ENCODE assay signal across 21 cellular contexts in the genomic region with DNA sequence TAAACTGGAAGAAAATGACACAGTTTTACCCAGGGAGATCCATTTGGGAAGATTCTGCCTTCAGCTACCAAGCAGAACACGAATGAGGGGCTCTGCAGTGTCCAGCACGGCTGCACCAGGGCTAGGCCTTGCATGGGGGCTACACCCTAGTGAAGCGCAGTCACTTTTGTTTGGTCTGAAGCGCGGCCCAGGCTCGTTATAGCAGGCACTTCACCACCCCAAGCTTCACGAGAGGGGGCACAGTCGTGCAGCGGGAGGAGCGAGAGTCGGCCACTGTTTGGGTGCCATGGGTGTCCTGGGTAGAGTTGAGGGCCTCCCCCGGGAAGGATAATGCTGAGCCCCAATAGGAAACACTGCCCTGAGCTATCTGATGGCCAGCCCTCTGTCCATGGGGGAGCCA. TPM values are rescaled to one million over a fixed set of nuclear protein-coding genes. Genes with fewer than 3 reads are reported as not detected.
A peak's percentile ranks its signal among the peaks of the same experiment; 100 is the strongest.
DNase-seq lines count a peak whose midpoint lies in the region; ATAC-seq and TF ChIP-seq lines count a peak whose summit lies in the region.
"Had no signal": no experiment of that assay in that cellular context is flagged by ENCODE, and none has a peak within 500 bp of the region (broad histone marks: within the 10 kb centered on the region; RNA-seq: fewer than 3 reads in every experiment).

No MANE protein-coding gene starts in this region.

- ATAC-seq in effector memory CD8-positive, alpha-beta T cell (replicated peaks) = no peak
- ATAC-seq in activated CD8-positive, alpha-beta T cell treated with anti-CD3 and anti-CD28 coated beads, Interleukin-2, amount 10 ng/mL, durations not matched to agents 7 days and 5 days = no peak
- ATAC-seq: A549 had no signal

- peaks cover 31% of the 10 kb centered on the region for H3K4me1 Mint-ChIP-seq in activated CD4-positive, alpha-beta memory T cell treated with anti-CD3 and anti-CD28 coated beads for 36 hours (ENCODE audit: low read depth)
- peaks cover 35% of the 10 kb centered on the region for H3K4me1 Mint-ChIP-seq in activated CD4-positive, alpha-beta memory T cell treated with anti-CD3 and anti-CD28 coated beads, Interleukin-2, amount 10 ng/mL, durations not matched to agents 7 days and 5 days
- H3K4me1 Mint-ChIP-seq in effector memory CD8-positive, alpha-beta T cell (ENCODE audit: low read depth in 2 of 2) = peaks cover 34 to 51% of the 10 kb centered on the region in 2 donors
- H3K4me1 Mint-ChIP-seq in progenitor cell of endocrine pancreas (ENCODE audit: low read depth) = peaks cover 36% of the 10 kb centered on the region
- peaks cover 30% of the 10 kb centered on the region for H3K4me1 Mint-ChIP-seq in activated CD8-positive, alpha-beta T cell treated with anti-CD3 and anti-CD28 coated beads, Interleukin-2, amount 10 ng/mL, durations not matched to agents 7 days and 5 days (ENCODE audit: low read depth)

- peak overlapping the region; percentile 3 for H3K27ac Mint-ChIP-seq in activated CD4-positive, alpha-beta memory T cell treated with anti-CD3 and anti-CD28 coated beads for 36 hours
- H3K27ac Mint-ChIP-seq in activated CD4-positive, alpha-beta memory T cell treated with anti-CD3 and anti-CD28 coated beads, Interleukin-2, amount 10 ng/mL, durations not matched to agents 7 days and 5 days = no peak overlapping the region
- peak overlapping the region; percentile 97 to 98 for H3K27ac Mint-ChIP-seq in effector memory CD8-positive, alpha-beta T cell
- H3K27ac Mint-ChIP-seq in progenitor cell of endocrine pancreas = peak overlapping the region; percentile 91
- no peak overlapping the region for H3K27ac Mint-ChIP-seq in activated CD8-positive, alpha-beta T cell treated with anti-CD3 and anti-CD28 coated beads, Interleukin-2, amount 10 ng/mL, durations not matched to agents 7 days and 5 days
- H3K27ac Mint-ChIP-seq: nephron had no signal

- no peaks in the 10 kb centered on the region for H3K27me3 Mint-ChIP-seq in activated CD4-positive, alpha-beta memory T cell treated with anti-CD3 and anti-CD28 coated beads for 36 hours
- no peaks in the 10 kb centered on the region for H3K27me3 Mint-ChIP-seq in activated CD4-positive, alpha-beta memory T cell treated with anti-CD3 and anti-CD28 coated beads, Interleukin-2, amount 10 ng/mL, durations not matched to agents 7 days and 5 days
- no peaks in the 10 kb centered on the region for H3K27me3 Mint-ChIP-seq in effector memory CD8-positive, alpha-beta T cell
- no peaks in the 10 kb centered on the region for H3K27me3 Mint-ChIP-seq in progenitor cell of endocrine pancreas
- no peaks in the 10 kb centered on the region for H3K27me3 Mint-ChIP-seq in activated CD8-positive, alpha-beta T cell treated with anti-CD3 and anti-CD28 coated beads, Interleukin-2, amount 10 ng/mL, durations not matched to agents 7 days and 5 days (ENCODE audit: low read depth)

- no peaks in the 10 kb centered on the region for H3K36me3 ChIP-seq in breast epithelium

- H3K9me3 Mint-ChIP-seq in activated CD4-positive, alpha-beta memory T cell treated with anti-CD3 and anti-CD28 coated beads for 36 hours = no peaks in the 10 kb centered on the region
- H3K9me3 Mint-ChIP-seq in activated CD4-positive, alpha-beta memory T cell treated with anti-CD3 and anti-CD28 coated beads, Interleukin-2, amount 10 ng/mL, durations not matched to agents 7 days and 5 days = no peaks in the 10 kb centered on the region
- H3K9me3 Mint-ChIP-seq in effector memory CD8-positive, alpha-beta T cell = no peaks in the 10 kb centered on the region
- no peaks in the 10 kb centered on the region for H3K9me3 Mint-ChIP-seq in progenitor cell of endocrine pancreas (ENCODE audit: low read depth)
- H3K9me3 Mint-ChIP-seq in activated CD8-positive, alpha-beta T cell treated with anti-CD3 and anti-CD28 coated beads, Interleukin-2, amount 10 ng/mL, durations not matched to agents 7 days and 5 days (ENCODE audit: insufficient read depth) = no peaks in the 10 kb centered on the region
- H3K9me3 Mint-ChIP-seq: nephron; T-helper 1 cell treated with Interleukin-12 subunit alpha and Interleukin-12 subunit beta and Interleukin-4 antibody, amounts not matched to agents 30 μg/mL and 1 μg/mL, for 36 hours had no signal

- no peak overlapping the region for H3K4me3 ChIP-seq in breast epithelium
- H3K4me3 ChIP-seq: A549, heart right ventricle, lung had no signal

- TF ChIP-seq CTCF in GM10266 (IDR thresholded peaks at IDR 0.05; ENCODE audit: control insufficient read depth, insufficient read depth, low read depth, missing control alignments) = no peak
- no peak for TF ChIP-seq CTCF in progenitor cell of endocrine pancreas (IDR thresholded peaks at IDR 0.05; ENCODE audit: unreplicated experiment)
- no peak for TF ChIP-seq CTCF in breast epithelium (IDR thresholded peaks at IDR 0.05)

- no peaks in the 10 kb centered on the region for H3K27me3 ChIP-seq in breast epithelium
- H3K27me3 ChIP-seq: heart right ventricle had no signal

- POLR2A ChIA-PET in activated CD4-positive, alpha-beta memory T cell treated with anti-CD3 and anti-CD28 coated beads for 36 hours (lab: Charles Lee) = interaction anchor here (0.7 kb wide), 1 partner anchor 164 kb away, joined by 3 read pairs; no protein-coding TSS in a partner anchor
- POLR2A ChIA-PET in activated CD4-positive, alpha-beta memory T cell treated with anti-CD3 and anti-CD28 coated beads, Interleukin-2, amount 10 ng/mL, durations not matched to agents 7 days and 5 days (lab: Charles Lee) = no interaction called here
- POLR2A ChIA-PET in activated CD8-positive, alpha-beta T cell treated with anti-CD3 and anti-CD28 coated beads, Interleukin-2, amount 10 ng/mL, durations not matched to agents 7 days and 5 days (lab: Charles Lee) = interaction anchor here (1.6 kb wide), 1 partner anchor 20 kb away, joined by 5 read pairs; no protein-coding TSS in a partner anchor

- no peaks in the 10 kb centered on the region for H3K4me1 ChIP-seq in breast epithelium
- H3K4me1 ChIP-seq: A549 had no signal

- CTCF ChIA-PET in activated CD4-positive, alpha-beta memory T cell treated with anti-CD3 and anti-CD28 coated beads for 36 hours (lab: Charles Lee) = interaction anchor here (1.1 kb wide), 1 partner anchor 16 kb away, joined by 3 read pairs; no protein-coding TSS in a partner anchor
- CTCF ChIA-PET in activated CD4-positive, alpha-beta memory T cell treated with anti-CD3 and anti-CD28 coated beads, Interleukin-2, amount 10 ng/mL, durations not matched to agents 7 days and 5 days (lab: Charles Lee) = no interaction called here
- CTCF ChIA-PET in activated CD8-positive, alpha-beta T cell treated with anti-CD3 and anti-CD28 coated beads, Interleukin-2, amount 10 ng/mL, durations not matched to agents 7 days and 5 days (lab: Charles Lee) = no interaction called here

- no peak for TF ChIP-seq POLR2A in breast epithelium (IDR thresholded peaks at IDR 0.05)

- intact Hi-C loops in activated CD4-positive, alpha-beta memory T cell treated with anti-CD3 and anti-CD28 coated beads for 36 hours (cut with micrococcal nuclease) = no loop called here
- intact Hi-C loops in breast epithelium (cut with DNase I; ENCODE audit: low total_unique reads) = no loop called here

- no peak overlapping the region for H3K4me3 Mint-ChIP-seq in activated CD4-positive, alpha-beta memory T cell treated with anti-CD3 and anti-CD28 coated beads for 36 hours
- H3K4me3 Mint-ChIP-seq in activated CD4-positive, alpha-beta memory T cell treated with anti-CD3 and anti-CD28 coated beads, Interleukin-2, amount 10 ng/mL, durations not matched to agents 7 days and 5 days = no peak overlapping the region
- no peak overlapping the region for H3K4me3 Mint-ChIP-seq in effector memory CD8-positive, alpha-beta T cell
- no peak overlapping the region for H3K4me3 Mint-ChIP-seq in progenitor cell of endocrine pancreas (ENCODE audit: low read depth)
- H3K4me3 Mint-ChIP-seq in activated CD8-positive, alpha-beta T cell treated with anti-CD3 and anti-CD28 coated beads, Interleukin-2, amount 10 ng/mL, durations not matched to agents 7 days and 5 days = no peak overlapping the region
- H3K4me3 Mint-ChIP-seq: nephron; T-helper 1 cell treated with Interleukin-12 subunit alpha and Interleukin-12 subunit beta and Interleukin-4 antibody, amounts not matched to agents 30 μg/mL and 1 μg/mL, for 36 hours had no signal

- no peak overlapping the region for H3K27ac ChIP-seq in breast epithelium
- H3K27ac ChIP-seq: A549, heart right ventricle, KMS-11 had no signal

- H3K36me3 Mint-ChIP-seq in activated CD4-positive, alpha-beta memory T cell treated with anti-CD3 and anti-CD28 coated beads for 36 hours = peaks cover 3% of the 10 kb centered on the region
- H3K36me3 Mint-ChIP-seq in activated CD4-positive, alpha-beta memory T cell treated with anti-CD3 and anti-CD28 coated beads, Interleukin-2, amount 10 ng/mL, durations not matched to agents 7 days and 5 days (ENCODE audit: low read depth) = peaks cover 48% of the 10 kb centered on the region
- H3K36me3 Mint-ChIP-seq in effector memory CD8-positive, alpha-beta T cell (ENCODE audit: insufficient read depth) = peaks cover 67% of the 10 kb centered on the region
- peaks cover 10% of the 10 kb centered on the region for H3K36me3 Mint-ChIP-seq in progenitor cell of endocrine pancreas (ENCODE audit: insufficient read depth)
- H3K36me3 Mint-ChIP-seq in activated CD8-positive, alpha-beta T cell treated with anti-CD3 and anti-CD28 coated beads, Interleukin-2, amount 10 ng/mL, durations not matched to agents 7 days and 5 days (ENCODE audit: low read depth) = peaks cover 30% of the 10 kb centered on the region

- no peak for DNase-seq in activated CD4-positive, alpha-beta memory T cell treated with anti-CD3 and anti-CD28 coated beads for 36 hours
- DNase-seq in activated CD4-positive, alpha-beta memory T cell treated with anti-CD3 and anti-CD28 coated beads, Interleukin-2, amount 10 ng/mL, durations not matched to agents 7 days and 5 days = no peak
- DNase-seq in GM10266 (ENCODE audit: extremely low spot score) = peak; percentile 12
- DNase-seq in effector memory CD8-positive, alpha-beta T cell = no peak
- no peak for DNase-seq in progenitor cell of endocrine pancreas (ENCODE audit: low spot score, unreplicated experiment)
- no peak for DNase-seq in activated CD8-positive, alpha-beta T cell treated with anti-CD3 and anti-CD28 coated beads, Interleukin-2, amount 10 ng/mL, durations not matched to agents 7 days and 5 days
- DNase-seq in breast epithelium (ENCODE audit: low spot score in 2 of 2) = no peak
- no peak for DNase-seq in NCI-H2107 (lab: John Stamatoyannopoulos, UW)
- DNase-seq: activated gamma-delta T cell; aorta; EL; heart right ventricle; NCI-H1048; SIG-M5; stimulated activated CD4-positive, alpha-beta T cell treated with anti-CD3 and anti-CD28 coated beads, Interleukin-12 subunit alpha, Interleukin-12 subunit beta, amount 100 ng/mL, for 4 hours had no signal

- H3K9me3 ChIP-seq in breast epithelium = no peaks in the 10 kb centered on the region
- H3K9me3 ChIP-seq: A549, heart right ventricle had no signal

RNA-seq across cellular contexts. Expression of gene IL17C, which starts 21.6 kb away (rescaled TPM):
- total RNA-seq in activated CD4-positive, alpha-beta memory T cell treated with anti-CD3 and anti-CD28 coated beads for 36 hours = under 1 TPM in 1 of 2 experiments, not detected in 1; 0.22 TPM
- total RNA-seq in activated CD4-positive, alpha-beta memory T cell treated with anti-CD3 and anti-CD28 coated beads, Interleukin-2, amount 10 ng/mL, durations not matched to agents 7 days and 5 days = under 1 TPM; 0.23 to 0.43 TPM
- 0.29 TPM in 2 replicates for total RNA-seq in progenitor cell of endocrine pancreas
- total RNA-seq in activated CD8-positive, alpha-beta T cell treated with anti-CD3 and anti-CD28 coated beads, Interleukin-2, amount 10 ng/mL, durations not matched to agents 7 days and 5 days = under 1 TPM in 1 of 2 experiments, not detected in 1; 0.37 TPM
- not detected for total RNA-seq in breast epithelium
- total RNA-seq: aorta, heart right ventricle, lung, renal cortical epithelial cell had no signal

RNA-seq across cellular contexts. Expression of gene CYBA, which starts 34.1 kb away (rescaled TPM):
- 100 to 1,000 TPM; 262 to 265 TPM for total RNA-seq in activated CD4-positive, alpha-beta memory T cell treated with anti-CD3 and anti-CD28 coated beads for 36 hours
- 100 to 1,000 TPM; 580 to 588 TPM for total RNA-seq in activated CD4-positive, alpha-beta memory T cell treated with anti-CD3 and anti-CD28 coated beads, Interleukin-2, amount 10 ng/mL, durations not matched to agents 7 days and 5 days
- total RNA-seq in progenitor cell of endocrine pancreas (111 and 112 TPM in 2 replicates), breast epithelium (100 to 1,000 TPM; 138 to 194 (median 180) TPM)
- 100 to 1,000 TPM; 568 to 599 TPM for total RNA-seq in activated CD8-positive, alpha-beta T cell treated with anti-CD3 and anti-CD28 coated beads, Interleukin-2, amount 10 ng/mL, durations not matched to agents 7 days and 5 days

RNA-seq across cellular contexts. Expression of gene MVD, which starts 46.2 kb away (rescaled TPM):
- total RNA-seq in activated CD4-positive, alpha-beta memory T cell treated with anti-CD3 and anti-CD28 coated beads for 36 hours = 100 to 1,000 TPM; 111 to 113 TPM
- 100 to 1,000 TPM; 134 to 139 TPM for total RNA-seq in activated CD4-positive, alpha-beta memory T cell treated with anti-CD3 and anti-CD28 coated beads, Interleukin-2, amount 10 ng/mL, durations not matched to agents 7 days and 5 days
- total RNA-seq in progenitor cell of endocrine pancreas (78.1 and 78.5 TPM in 2 replicates), breast epithelium (10 to 100 TPM; 17.4 to 21.3 (median 19.0) TPM)
- 10 to 100 TPM; 86.0 to 96.1 TPM for total RNA-seq in activated CD8-positive, alpha-beta T cell treated with anti-CD3 and anti-CD28 coated beads, Interleukin-2, amount 10 ng/mL, durations not matched to agents 7 days and 5 days

RNA-seq across cellular contexts. Expression of gene ZC3H18, which starts 46.5 kb away (rescaled TPM):
- total RNA-seq in activated CD4-positive, alpha-beta memory T cell treated with anti-CD3 and anti-CD28 coated beads for 36 hours = 10 to 100 TPM; 72.0 to 72.7 TPM
- 10 to 100 TPM; 75.9 to 78.6 TPM for total RNA-seq in activated CD4-positive, alpha-beta memory T cell treated with anti-CD3 and anti-CD28 coated beads, Interleukin-2, amount 10 ng/mL, durations not matched to agents 7 days and 5 days
- total RNA-seq in progenitor cell of endocrine pancreas (67.5 and 70.7 TPM in 2 replicates), breast epithelium (10 to 100 TPM; 12.5 to 14.9 (median 13.3) TPM)
- 10 to 100 TPM; 80.9 to 90.0 TPM for total RNA-seq in activated CD8-positive, alpha-beta T cell treated with anti-CD3 and anti-CD28 coated beads, Interleukin-2, amount 10 ng/mL, durations not matched to agents 7 days and 5 days

Comparison
In these comparisons a context has a peak if more than half of its experiments do, and no peak if none do; other contexts are left out.
1. H3K27ac Mint-ChIP-seq: peak in activated CD4-positive, alpha-beta memory T cell treated with anti-CD3 and anti-CD28 coated beads for 36 hours (single experiment), effector memory CD8-positive, alpha-beta T cell (2 of 2) and progenitor cell of endocrine pancreas (single experiment); none in activated CD4-positive, alpha-beta memory T cell treated with anti-CD3 and anti-CD28 coated beads, Interleukin-2, amount 10 ng/mL, durations not matched to agents 7 days and 5 days (single experiment) and activated CD8-positive, alpha-beta T cell treated with anti-CD3 and anti-CD28 coated beads, Interleukin-2, amount 10 ng/mL, durations not matched to agents 7 days and 5 days (single experiment).